8 cellular contexts compared by ENCODE assay signal in the genomic region with DNA sequence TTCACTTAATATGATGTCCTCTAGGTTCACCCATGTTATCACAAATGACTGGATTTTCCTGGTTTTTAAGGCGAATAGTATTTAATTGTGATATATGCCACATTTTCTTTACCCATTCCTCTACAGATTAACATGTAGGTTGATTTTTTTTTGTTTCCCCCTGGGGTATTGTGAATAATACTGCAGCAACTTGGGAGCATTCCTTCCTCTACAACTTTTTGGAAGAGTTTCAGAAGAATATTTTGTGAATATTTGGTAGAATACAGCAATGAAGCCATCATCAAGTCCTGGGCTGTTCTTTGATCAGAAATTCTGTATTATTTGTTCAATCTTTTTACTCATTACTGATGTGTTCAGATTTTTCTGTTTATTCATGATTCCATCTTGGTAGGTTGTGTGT.
"Had no signal": no experiment of that assay in that cellular context is flagged by ENCODE, and none has a peak within 500 bp of the region (broad histone marks: within the 10 kb centered on the region; RNA-seq: fewer than 3 reads in every experiment).

No MANE protein-coding gene starts in this region.

- H3K4me3 ChIP-seq: GM23338 had no signal

- FAIRE-seq: H1, H54, HTR-8/SVneo had no signal

- DNase-seq: H9, HCEC 1CT, KBM-7 had no signal

- H3K27ac ChIP-seq: KMS-11 had no signal

- H3K4me2 ChIP-seq: GM23338, KMS-11 had no signal

- H2AFZ ChIP-seq: GM23338 had no signal

- H3K9ac ChIP-seq: KMS-11 had no signal

- ATAC-seq: GM23338 had no signal
